ENCODE assay signal across 11 cellular contexts in the genomic region with DNA sequence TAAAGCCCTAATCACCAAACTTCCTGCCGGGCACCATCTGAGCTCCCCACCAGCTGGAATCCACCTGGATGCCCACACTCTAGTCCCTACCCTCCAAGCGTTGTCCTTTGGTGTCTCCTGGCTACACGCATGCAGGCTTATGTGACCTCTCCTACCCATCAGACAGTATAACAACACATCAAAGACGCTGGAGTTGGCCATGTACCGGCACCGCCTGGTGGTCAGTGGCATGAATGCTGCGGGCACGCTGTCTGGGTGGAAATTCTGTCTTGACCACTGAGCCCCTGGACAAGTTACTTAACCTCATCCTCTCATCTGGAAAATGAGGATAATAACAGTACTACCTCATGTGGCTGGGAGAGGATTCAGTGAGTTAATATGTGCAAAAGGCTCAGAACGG. TPM values are rescaled to one million over a fixed set of nuclear protein-coding genes. Genes with fewer than 3 reads are reported as not detected.
DNase-seq lines count a peak whose midpoint lies in the region; ATAC-seq and TF ChIP-seq lines count a peak whose summit lies in the region.
"Had no signal": no experiment of that assay in that cellular context is flagged by ENCODE, and none has a peak within 500 bp of the region (broad histone marks: within the 10 kb centered on the region; RNA-seq: fewer than 3 reads in every experiment).

No MANE protein-coding gene starts in this region.

- H3K9me2 ChIP-seq in PC-9 (ENCODE audit: insufficient read depth) = no peaks in the 10 kb centered on the region

- CTCF ChIA-PET in PC-9 (lab: Charles Lee) = interaction anchor here (1.1 kb wide), 1 partner anchor 41 kb away, joined by 3 read pairs; no protein-coding TSS in a partner anchor

- H3K36me3 Mint-ChIP-seq in stimulated activated effector memory CD8-positive, alpha-beta T cell treated with anti-CD3 and anti-CD28 coated beads, Interleukin-12 subunit alpha, Interleukin-12 subunit beta, amount 100 ng/mL, for 72 hours = no peaks in the 10 kb centered on the region

- no peak overlapping the region for H3K4me3 Mint-ChIP-seq in stimulated activated effector memory CD8-positive, alpha-beta T cell treated with anti-CD3 and anti-CD28 coated beads, Interleukin-12 subunit alpha, Interleukin-12 subunit beta, amount 100 ng/mL, for 72 hours
- H3K4me3 Mint-ChIP-seq: naive thymus-derived CD4-positive, alpha-beta T cell; stimulated activated naive CD8-positive, alpha-beta T cell treated with anti-CD3 and anti-CD28 coated beads, Interleukin-15, Interleukin-2, amounts not matched to agents 100 ng/mL and 50 ng/mL, for 24 hours had no signal

- no peaks in the 10 kb centered on the region for H3K4me1 Mint-ChIP-seq in stimulated activated effector memory CD8-positive, alpha-beta T cell treated with anti-CD3 and anti-CD28 coated beads, Interleukin-12 subunit alpha, Interleukin-12 subunit beta, amount 100 ng/mL, for 72 hours

- no peak for ATAC-seq in stimulated activated effector memory CD8-positive, alpha-beta T cell treated with anti-CD3 and anti-CD28 coated beads, Interleukin-12 subunit alpha, Interleukin-12 subunit beta, amount 100 ng/mL, for 72 hours
- ATAC-seq in GM19397 (IDR thresholded peaks at IDR 0.05; ENCODE audit: unreplicated experiment) = no peak
- ATAC-seq: naive thymus-derived CD4-positive, alpha-beta T cell had no signal

- H3K4me2 ChIP-seq in PC-9 = no peak overlapping the region

- H3K36me3 ChIP-seq in PC-9 (ENCODE audit: low read depth) = peaks cover 18% of the 10 kb centered on the region; the same call in 1 of the 2 replicates

- BruUV-seq in PC-9 (replicated peaks; lab: Mats Ljungman, UMichigan) = no TSS peak

- H3K27ac ChIP-seq in PC-9 (no peak overlapping the region), temporal lobe (ENCODE audit: low read depth, low read length) (peak overlapping the region; percentile 33)

- peaks cover 7% of the 10 kb centered on the region; the same call in 1 of the 2 replicates for H3K79me2 ChIP-seq in PC-9 (ENCODE audit: low read depth)

- no peaks in the 10 kb centered on the region for H3K9me3 Mint-ChIP-seq in stimulated activated effector memory CD8-positive, alpha-beta T cell treated with anti-CD3 and anti-CD28 coated beads, Interleukin-12 subunit alpha, Interleukin-12 subunit beta, amount 100 ng/mL, for 72 hours
- H3K9me3 Mint-ChIP-seq: stimulated activated naive CD8-positive, alpha-beta T cell treated with anti-CD3 and anti-CD28 coated beads, Interleukin-15, Interleukin-2, amounts not matched to agents 100 ng/mL and 50 ng/mL, for 24 hours had no signal

- peak; percentile 18 for DNase-seq in activated gamma-delta T cell treated with Interleukin-2 at 50 U/mL for 16 hours
- DNase-seq in activated gamma-delta T cell (lab: John Stamatoyannopoulos, UW) = no peak
- DNase-seq in PC-9 = no peak
- DNase-seq in epithelial cell of proximal tubule (ENCODE audit: low read depth) = no peak
- DNase-seq in stimulated activated effector memory CD8-positive, alpha-beta T cell treated with anti-CD3 and anti-CD28 coated beads, Interleukin-12 subunit alpha, Interleukin-12 subunit beta, amount 100 ng/mL, for 72 hours (ENCODE audit: low spot score in 2 of 2) = no peak
- no peak for DNase-seq in NCI-H2107 treated with DMSO at 0.1 percent for 48 hours (lab: John Stamatoyannopoulos, UW; ENCODE audit: unreplicated experiment)
- DNase-seq: SW 1271 had no signal

- POLR2A ChIA-PET in PC-9 (lab: Charles Lee; ENCODE audit: unreplicated experiment) = interaction anchor here (0.7 kb wide), 1 partner anchor 434 kb away, joined by 4 read pairs; no protein-coding TSS in a partner anchor

- H3K27me3 ChIP-seq in PC-9 (ENCODE audit: insufficient read depth, low read depth) = no peaks in the 10 kb centered on the region

- TF ChIP-seq CTCF in PC-9 (conservative IDR thresholded peaks at IDR 0.05) = 0 out of 2 replicates have a peak, but pooled peaks have one; percentile 37
- peak; percentile 53 for TF ChIP-seq CTCF in epithelial cell of proximal tubule (conservative IDR thresholded peaks at IDR 0.05; ENCODE audit: low read depth, low read length)

- peaks cover 41% of the 10 kb centered on the region for H3F3A ChIP-seq in PC-9 (ENCODE audit: insufficient read depth, low read depth)

- no peaks in the 10 kb centered on the region for H3K9me3 ChIP-seq in PC-9 (ENCODE audit: insufficient read depth, low read depth)

- H4K20me1 ChIP-seq in PC-9 (ENCODE audit: insufficient read depth) = no peaks in the 10 kb centered on the region

- peaks cover 40% of the 10 kb centered on the region for H3K4me1 ChIP-seq in PC-9 (replicated peaks; ENCODE audit: insufficient read depth)

- intact Hi-C loops in PC-9 (cut with micrococcal nuclease; ENCODE audit: unreplicated experiment) = no loop called here

- H3K4me3 ChIP-seq in PC-9 (no peak overlapping the region), epithelial cell of proximal tubule (ENCODE audit: low read depth, low read length) (no peak overlapping the region)

- no peak overlapping the region for H3K27ac Mint-ChIP-seq in stimulated activated effector memory CD8-positive, alpha-beta T cell treated with anti-CD3 and anti-CD28 coated beads, Interleukin-12 subunit alpha, Interleukin-12 subunit beta, amount 100 ng/mL, for 72 hours
- H3K27ac Mint-ChIP-seq: naive thymus-derived CD4-positive, alpha-beta T cell; stimulated activated naive CD8-positive, alpha-beta T cell treated with anti-CD3 and anti-CD28 coated beads, Interleukin-15, Interleukin-2, amounts not matched to agents 100 ng/mL and 50 ng/mL, for 24 hours had no signal

- H2AFZ ChIP-seq in PC-9 = no peak overlapping the region

RNA-seq across cellular contexts. Expression of a gene that starts 23.4 kb away (rescaled TPM):
- total RNA-seq in PC-9 (2021) = 19.5 and 19.8 TPM in 2 replicates
- total RNA-seq in epithelial cell of proximal tubule = 3.7 and 5.7 TPM in 2 replicates
- 4.2 TPM for total RNA-seq in temporal lobe

RNA-seq across cellular contexts. Expression of a gene that starts 39.6 kb away (rescaled TPM):
- 42.9 and 44.7 TPM in 2 replicates for total RNA-seq in PC-9 (2021)
- total RNA-seq in epithelial cell of proximal tubule = 16.6 and 17.2 TPM in 2 replicates
- total RNA-seq in temporal lobe = 2.2 TPM
